In the genomic region with DNA sequence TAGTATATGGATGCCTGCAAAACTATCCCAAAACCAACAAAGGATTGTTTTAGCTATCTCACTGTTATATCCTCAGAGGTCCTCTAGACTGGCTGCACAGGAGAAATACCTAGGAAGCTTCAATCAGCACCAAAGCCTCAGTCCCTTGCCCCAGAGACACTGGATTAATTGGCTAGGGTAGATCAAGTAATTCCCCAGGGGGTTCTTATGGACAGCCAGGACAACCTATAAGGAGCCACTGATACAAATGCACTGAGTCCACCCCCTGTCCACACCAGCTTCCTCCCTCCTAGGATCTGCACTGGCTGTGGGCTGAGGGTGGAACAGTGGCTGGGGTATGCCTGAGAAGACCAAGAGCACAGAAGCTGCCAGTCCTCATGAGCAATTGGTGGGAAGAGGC, we compare ENCODE assay signal across 21 cellular contexts. TPM values are rescaled to one million over a fixed set of nuclear protein-coding genes. Genes with fewer than 3 reads are reported as not detected.
A peak's percentile ranks its signal among the peaks of the same experiment; 100 is the strongest.
DNase-seq lines count a peak whose midpoint lies in the region; ATAC-seq and TF ChIP-seq lines count a peak whose summit lies in the region.
"Had no signal": no experiment of that assay in that cellular context is flagged by ENCODE, and none has a peak within 500 bp of the region (broad histone marks: within the 10 kb centered on the region; RNA-seq: fewer than 3 reads in every experiment).

No MANE protein-coding gene starts in this region.

- no peaks in the 10 kb centered on the region for H3K9me3 ChIP-seq in CD4-positive, CD25-positive, alpha-beta regulatory T cell (ENCODE audit: control insufficient read depth in 2 of 2, low read length in 2 of 2)
- H3K9me3 ChIP-seq in naive thymus-derived CD4-positive, alpha-beta T cell (ENCODE audit: control insufficient read depth in 2 of 3, low read length in 3 of 3), result no peaks in the 10 kb centered on the region
- no peaks in the 10 kb centered on the region for H3K9me3 ChIP-seq in HAP-1
- H3K9me3 ChIP-seq in CD8-positive, alpha-beta T cell (ENCODE audit: low read length), result no peaks in the 10 kb centered on the region

- H3K4me1 Mint-ChIP-seq in activated T-cell treated with anti-CD3 and anti-CD28 coated beads, Interleukin-2, amount 50 U/mL, for 24 hours (ENCODE audit: low read depth), result peaks cover 66% of the 10 kb centered on the region
- H3K4me1 Mint-ChIP-seq in activated T-cell treated with anti-CD3 and anti-CD28 coated beads, Interleukin-2, amount 50 U/mL, for 4 hours (ENCODE audit: low read depth), result peaks cover 38% of the 10 kb centered on the region
- H3K4me1 Mint-ChIP-seq in CD4-positive, CD25-positive, alpha-beta regulatory T cell, result peaks cover 4 to 48% (median 32%) of the 10 kb centered on the region in 4 donors
- peaks cover 28% of the 10 kb centered on the region for H3K4me1 Mint-ChIP-seq in activated T-helper 1 cell treated with anti-CD3 and anti-CD28 coated beads, Interleukin-12 subunit alpha, Interleukin-12 subunit beta, Interleukin-2, Interleukin-4 antibody, amounts not matched to agents 30 ng/mL and 10 ng/mL and 1 ng/mL, durations not matched to agents 14 hours and 24 hours and 36 hours (ENCODE audit: low read depth)
- H3K4me1 Mint-ChIP-seq in naive thymus-derived CD4-positive, alpha-beta T cell, result peaks cover 21 to 60% (median 39%) of the 10 kb centered on the region in 7 donors
- H3K4me1 Mint-ChIP-seq in CD8-positive, alpha-beta T cell (ENCODE audit: low read depth), result peaks cover 50% of the 10 kb centered on the region

- H3K27me3 Mint-ChIP-seq in activated T-cell treated with anti-CD3 and anti-CD28 coated beads, Interleukin-2, amount 50 U/mL, for 24 hours, result no peaks in the 10 kb centered on the region
- H3K27me3 Mint-ChIP-seq in activated T-cell treated with anti-CD3 and anti-CD28 coated beads, Interleukin-2, amount 50 U/mL, for 4 hours (ENCODE audit: low read depth), result no peaks in the 10 kb centered on the region
- H3K27me3 Mint-ChIP-seq in CD4-positive, CD25-positive, alpha-beta regulatory T cell, result no peaks in the 10 kb centered on the region
- no peaks in the 10 kb centered on the region for H3K27me3 Mint-ChIP-seq in activated T-helper 1 cell treated with anti-CD3 and anti-CD28 coated beads, Interleukin-12 subunit alpha, Interleukin-12 subunit beta, Interleukin-2, Interleukin-4 antibody, amounts not matched to agents 30 ng/mL and 10 ng/mL and 1 ng/mL, durations not matched to agents 14 hours and 24 hours and 36 hours (ENCODE audit: insufficient read depth)
- no peaks in the 10 kb centered on the region for H3K27me3 Mint-ChIP-seq in naive thymus-derived CD4-positive, alpha-beta T cell
- H3K27me3 Mint-ChIP-seq in CD8-positive, alpha-beta T cell (ENCODE audit: low read depth), result no peaks in the 10 kb centered on the region

- H3K36me3 Mint-ChIP-seq in activated T-cell treated with anti-CD3 and anti-CD28 coated beads, Interleukin-2, amount 50 U/mL, for 24 hours (ENCODE audit: low read depth), result peaks cover 73% of the 10 kb centered on the region
- H3K36me3 Mint-ChIP-seq in activated T-cell treated with anti-CD3 and anti-CD28 coated beads, Interleukin-2, amount 50 U/mL, for 4 hours (ENCODE audit: insufficient read depth), result peaks cover 15% of the 10 kb centered on the region
- H3K36me3 Mint-ChIP-seq in CD4-positive, CD25-positive, alpha-beta regulatory T cell, result peaks cover 22% of the 10 kb centered on the region
- H3K36me3 Mint-ChIP-seq in activated T-helper 1 cell treated with anti-CD3 and anti-CD28 coated beads, Interleukin-12 subunit alpha, Interleukin-12 subunit beta, Interleukin-2, Interleukin-4 antibody, amounts not matched to agents 30 ng/mL and 10 ng/mL and 1 ng/mL, durations not matched to agents 14 hours and 24 hours and 36 hours (ENCODE audit: low read depth), result peaks cover 26% of the 10 kb centered on the region
- H3K36me3 Mint-ChIP-seq in naive thymus-derived CD4-positive, alpha-beta T cell, result peaks cover 0 to 29% (median 10%) of the 10 kb centered on the region in 5 donors
- peaks cover 47% of the 10 kb centered on the region for H3K36me3 Mint-ChIP-seq in CD8-positive, alpha-beta T cell

- no peak overlapping the region for H3K4me3 Mint-ChIP-seq in activated T-cell treated with anti-CD3 and anti-CD28 coated beads, Interleukin-2, amount 50 U/mL, for 24 hours
- no peak overlapping the region for H3K4me3 Mint-ChIP-seq in activated T-cell treated with anti-CD3 and anti-CD28 coated beads, Interleukin-2, amount 50 U/mL, for 4 hours
- H3K4me3 Mint-ChIP-seq in CD4-positive, CD25-positive, alpha-beta regulatory T cell, result peak overlapping the region in 1 of 4 donors; percentile 16
- H3K4me3 Mint-ChIP-seq in activated T-helper 1 cell treated with anti-CD3 and anti-CD28 coated beads, Interleukin-12 subunit alpha, Interleukin-12 subunit beta, Interleukin-2, Interleukin-4 antibody, amounts not matched to agents 30 ng/mL and 10 ng/mL and 1 ng/mL, durations not matched to agents 14 hours and 24 hours and 36 hours, result no peak overlapping the region
- peak overlapping the region in 1 of 10 donors; percentile 53 for H3K4me3 Mint-ChIP-seq in naive thymus-derived CD4-positive, alpha-beta T cell
- no peak overlapping the region for H3K4me3 Mint-ChIP-seq in CD8-positive, alpha-beta T cell

- POLR2A ChIA-PET in naive thymus-derived CD4-positive, alpha-beta T cell (lab: Charles Lee), result no interaction called here
- POLR2A ChIA-PET in CD8-positive, alpha-beta T cell (lab: Charles Lee), result interaction anchor here (1.2 to 1.5 kb wide), 2 partner anchors 9 to 16 kb away, joined by 4 read pairs; a partner anchor contains a TSS

- no peak for DNase-seq in activated T-cell treated with anti-CD3 and anti-CD28 coated beads, Interleukin-2, amount 50 U/mL, for 24 hours
- DNase-seq in activated T-cell treated with anti-CD3 and anti-CD28 coated beads, Interleukin-2, amount 50 U/mL, for 4 hours, result no peak
- no peak for DNase-seq in CD4-positive, CD25-positive, alpha-beta regulatory T cell
- no peak for DNase-seq in activated T-helper 1 cell treated with anti-CD3 and anti-CD28 coated beads, Interleukin-12 subunit alpha, Interleukin-12 subunit beta, Interleukin-2, Interleukin-4 antibody, amounts not matched to agents 30 ng/mL and 10 ng/mL and 1 ng/mL, durations not matched to agents 14 hours and 24 hours and 36 hours (ENCODE audit: low spot score)
- DNase-seq in naive thymus-derived CD4-positive, alpha-beta T cell, result no peak
- no peak for DNase-seq in HAP-1 (ENCODE audit: low spot score in 2 of 2)
- DNase-seq in CD8-positive, alpha-beta T cell, result no peak
- DNase-seq: 8988T; DND-41; GDM1; GM23248; IMR-90; MV-4-11; NCI-H1417 treated with DMSO at 0.1 percent for 48 hours; NCI-H2029 treated with DMSO at 0.1 percent for 48 hours; NCI-H524; NK-92 treated with Interleukin-12 subunit alpha and Interleukin-12 subunit beta, amount 100 ng/mL, for 24 hours; OCI-M1 had no signal

- in situ Hi-C loops in HAP-1 (cut with MboI; ENCODE audit: low sequenced_read_pairs), result no loop called here

- H3K4me3 ChIP-seq in CD4-positive, CD25-positive, alpha-beta regulatory T cell (ENCODE audit: low read depth, low read length), result no peak overlapping the region
- H3K4me3 ChIP-seq in naive thymus-derived CD4-positive, alpha-beta T cell (ENCODE audit: low read length), result no peak overlapping the region
- no peak overlapping the region for H3K4me3 ChIP-seq in HAP-1
- no peak overlapping the region for H3K4me3 ChIP-seq in CD8-positive, alpha-beta T cell (ENCODE audit: low read depth, low read length)
- H3K4me3 ChIP-seq: GM23248 had no signal

- H3K9me3 Mint-ChIP-seq in activated T-cell treated with anti-CD3 and anti-CD28 coated beads, Interleukin-2, amount 50 U/mL, for 24 hours, result no peaks in the 10 kb centered on the region
- no peaks in the 10 kb centered on the region for H3K9me3 Mint-ChIP-seq in activated T-cell treated with anti-CD3 and anti-CD28 coated beads, Interleukin-2, amount 50 U/mL, for 4 hours
- peaks cover 0 to 1% (median 0%) of the 10 kb centered on the region in 7 donors for H3K9me3 Mint-ChIP-seq in CD4-positive, CD25-positive, alpha-beta regulatory T cell
- no peaks in the 10 kb centered on the region for H3K9me3 Mint-ChIP-seq in activated T-helper 1 cell treated with anti-CD3 and anti-CD28 coated beads, Interleukin-12 subunit alpha, Interleukin-12 subunit beta, Interleukin-2, Interleukin-4 antibody, amounts not matched to agents 30 ng/mL and 10 ng/mL and 1 ng/mL, durations not matched to agents 14 hours and 24 hours and 36 hours
- H3K9me3 Mint-ChIP-seq in naive thymus-derived CD4-positive, alpha-beta T cell, result no peaks in the 10 kb centered on the region
- no peaks in the 10 kb centered on the region for H3K9me3 Mint-ChIP-seq in CD8-positive, alpha-beta T cell

- H3K4me1 ChIP-seq in CD4-positive, CD25-positive, alpha-beta regulatory T cell (ENCODE audit: control insufficient read depth, insufficient read depth, low read length, poor library complexity, severe bottlenecking), result peaks cover 13% of the 10 kb centered on the region
- H3K4me1 ChIP-seq in naive thymus-derived CD4-positive, alpha-beta T cell (ENCODE audit: control insufficient read depth in 2 of 2, insufficient read depth in 2 of 2, low read length in 2 of 2), result peaks cover 0 to 3% of the 10 kb centered on the region in 2 donors
- peaks cover 4% of the 10 kb centered on the region; the same call in 1 of the 2 replicates for H3K4me1 ChIP-seq in HAP-1
- peaks cover 29% of the 10 kb centered on the region for H3K4me1 ChIP-seq in CD8-positive, alpha-beta T cell (ENCODE audit: insufficient read depth, low read length)

- no peak overlapping the region for H3K27ac ChIP-seq in CD4-positive, CD25-positive, alpha-beta regulatory T cell (ENCODE audit: insufficient read depth, low read length, poor library complexity, severe bottlenecking)
- no peak overlapping the region for H3K27ac ChIP-seq in naive thymus-derived CD4-positive, alpha-beta T cell (ENCODE audit: low read depth, low read length)
- H3K27ac ChIP-seq in CD8-positive, alpha-beta T cell (ENCODE audit: low read depth, low read length), result no peak overlapping the region
- H3K27ac ChIP-seq: GM23248, RWPE1 had no signal

- intact Hi-C loops in activated T-helper 1 cell treated with anti-CD3 and anti-CD28 coated beads, Interleukin-12 subunit alpha, Interleukin-12 subunit beta, Interleukin-2, Interleukin-4 antibody, amounts not matched to agents 30 ng/mL and 10 ng/mL and 1 ng/mL, durations not matched to agents 14 hours and 24 hours and 36 hours (cut with micrococcal nuclease), result no loop called here
- intact Hi-C loops in naive thymus-derived CD4-positive, alpha-beta T cell (cut with micrococcal nuclease), result no loop called here
- intact Hi-C loops in CD8-positive, alpha-beta T cell (cut with DNase I, micrococcal nuclease), result no loop called here

- H3K27ac Mint-ChIP-seq in activated T-cell treated with anti-CD3 and anti-CD28 coated beads, Interleukin-2, amount 50 U/mL, for 24 hours, result peak overlapping the region; percentile 83
- H3K27ac Mint-ChIP-seq in CD4-positive, CD25-positive, alpha-beta regulatory T cell, result peak overlapping the region in 2 of 3 donors; percentile 56
- peak overlapping the region; percentile 57 for H3K27ac Mint-ChIP-seq in activated T-helper 1 cell treated with anti-CD3 and anti-CD28 coated beads, Interleukin-12 subunit alpha, Interleukin-12 subunit beta, Interleukin-2, Interleukin-4 antibody, amounts not matched to agents 30 ng/mL and 10 ng/mL and 1 ng/mL, durations not matched to agents 14 hours and 24 hours and 36 hours
- peak overlapping the region in 6 of 9 donors; percentile 14 to 76 (median 50) for H3K27ac Mint-ChIP-seq in naive thymus-derived CD4-positive, alpha-beta T cell
- H3K27ac Mint-ChIP-seq in CD8-positive, alpha-beta T cell, result no peak overlapping the region

- H3K36me3 ChIP-seq in CD4-positive, CD25-positive, alpha-beta regulatory T cell (ENCODE audit: control insufficient read depth, insufficient read depth, low read length), result peaks cover 48% of the 10 kb centered on the region
- H3K36me3 ChIP-seq in naive thymus-derived CD4-positive, alpha-beta T cell (ENCODE audit: control insufficient read depth in 2 of 3, insufficient read depth in 3 of 3, low read length in 3 of 3), result peaks cover 8 to 67% (median 11%) of the 10 kb centered on the region in 3 experiments
- H3K36me3 ChIP-seq in HAP-1 (replicated peaks), result no peaks in the 10 kb centered on the region
- peaks cover 37% of the 10 kb centered on the region for H3K36me3 ChIP-seq in CD8-positive, alpha-beta T cell (ENCODE audit: insufficient read depth, low read length)

- TF ChIP-seq CTCF in CD8-positive, alpha-beta T cell (IDR thresholded peaks at IDR 0.05), result no peak

- CTCF ChIA-PET in naive thymus-derived CD4-positive, alpha-beta T cell (lab: Charles Lee), result no interaction called here
- CTCF ChIA-PET in CD8-positive, alpha-beta T cell (lab: Charles Lee), result interaction anchor here (1.1 to 1.2 kb wide), 2 partner anchors 9 to 35 kb away, joined by 4 read pairs; no protein-coding TSS in a partner anchor

- H3K27me3 ChIP-seq in CD4-positive, CD25-positive, alpha-beta regulatory T cell (ENCODE audit: control insufficient read depth, insufficient read depth, low read length), result no peaks in the 10 kb centered on the region
- H3K27me3 ChIP-seq in naive thymus-derived CD4-positive, alpha-beta T cell (ENCODE audit: control insufficient read depth in 2 of 2, insufficient read depth in 2 of 2, low read length in 2 of 2), result no peaks in the 10 kb centered on the region
- H3K27me3 ChIP-seq in HAP-1 (ENCODE audit: low read depth), result no peaks in the 10 kb centered on the region
- no peaks in the 10 kb centered on the region for H3K27me3 ChIP-seq in CD8-positive, alpha-beta T cell (ENCODE audit: insufficient read depth, low read length)

- no peak for ATAC-seq in activated T-cell treated with anti-CD3 and anti-CD28 coated beads, Interleukin-2, amount 50 U/mL, for 4 hours
- no peak for ATAC-seq in CD4-positive, CD25-positive, alpha-beta regulatory T cell (ENCODE audit: low read depth in 2 of 2)
- ATAC-seq in naive thymus-derived CD4-positive, alpha-beta T cell, result no peak
- no peak for ATAC-seq in GM21576 (IDR thresholded peaks at IDR 0.05; ENCODE audit: unreplicated experiment)
- ATAC-seq in CD8-positive, alpha-beta T cell, result no peak

RNA-seq across cellular contexts. Expression of a gene that starts 16.3 kb away (rescaled TPM):
- total RNA-seq in activated T-cell treated with anti-CD3 and anti-CD28 coated beads, Interleukin-2, amount 50 U/mL, for 4 hours, result 10 to 100 TPM; 44.6 to 57.1 (median 51.1) TPM
- 31.2 TPM for total RNA-seq in CD4-positive, CD25-positive, alpha-beta regulatory T cell
- 100 to 1,000 TPM in 1 of 4 donors, 10 to 100 TPM in 3; 88.4 to 101 (median 94.5) TPM for polyA plus RNA-seq in CD4-positive, CD25-positive, alpha-beta regulatory T cell
- total RNA-seq in activated T-helper 1 cell treated with anti-CD3 and anti-CD28 coated beads, Interleukin-12 subunit alpha, Interleukin-12 subunit beta, Interleukin-2, Interleukin-4 antibody, amounts not matched to agents 30 ng/mL and 10 ng/mL and 1 ng/mL, durations not matched to agents 14 hours and 24 hours and 36 hours, result 27.3 and 27.7 TPM in 2 replicates
- 10 to 100 TPM; 22.5 to 43.7 (median 33.4) TPM for total RNA-seq in naive thymus-derived CD4-positive, alpha-beta T cell
- polyA plus RNA-seq in naive thymus-derived CD4-positive, alpha-beta T cell, result 100 to 1,000 TPM in 1 of 2 donors, 10 to 100 TPM in 1; 79.5 to 127 TPM
- total RNA-seq in CD8-positive, alpha-beta T cell, result 10 to 100 TPM; 15.9 to 17.2 TPM

RNA-seq across cellular contexts. Expression of a gene that starts 51.5 kb away (rescaled TPM):
- under 1 TPM; 0.16 to 0.23 (median 0.16) TPM for total RNA-seq in activated T-cell treated with anti-CD3 and anti-CD28 coated beads, Interleukin-2, amount 50 U/mL, for 4 hours
- total RNA-seq in CD4-positive, CD25-positive, alpha-beta regulatory T cell, result 3.8 TPM
- polyA plus RNA-seq in CD4-positive, CD25-positive, alpha-beta regulatory T cell, result not detected
- 0.21 and 0.27 TPM in 2 replicates for total RNA-seq in activated T-helper 1 cell treated with anti-CD3 and anti-CD28 coated beads, Interleukin-12 subunit alpha, Interleukin-12 subunit beta, Interleukin-2, Interleukin-4 antibody, amounts not matched to agents 30 ng/mL and 10 ng/mL and 1 ng/mL, durations not matched to agents 14 hours and 24 hours and 36 hours
- total RNA-seq in naive thymus-derived CD4-positive, alpha-beta T cell, result 1 to 10 TPM in 4 of 5 experiments, under 1 TPM in 1; 0.70 to 3.4 (median 2.1) TPM
- polyA plus RNA-seq in naive thymus-derived CD4-positive, alpha-beta T cell, result under 1 TPM; 0.14 to 0.15 TPM
- total RNA-seq in CD8-positive, alpha-beta T cell, result 1 to 10 TPM; 3.4 to 3.7 TPM
- total RNA-seq: GM23248, HT-29 had no signal
- polyA plus RNA-seq: GM23248 had no signal
